1 cellular context compared by ENCODE assay signal in the genomic region with DNA sequence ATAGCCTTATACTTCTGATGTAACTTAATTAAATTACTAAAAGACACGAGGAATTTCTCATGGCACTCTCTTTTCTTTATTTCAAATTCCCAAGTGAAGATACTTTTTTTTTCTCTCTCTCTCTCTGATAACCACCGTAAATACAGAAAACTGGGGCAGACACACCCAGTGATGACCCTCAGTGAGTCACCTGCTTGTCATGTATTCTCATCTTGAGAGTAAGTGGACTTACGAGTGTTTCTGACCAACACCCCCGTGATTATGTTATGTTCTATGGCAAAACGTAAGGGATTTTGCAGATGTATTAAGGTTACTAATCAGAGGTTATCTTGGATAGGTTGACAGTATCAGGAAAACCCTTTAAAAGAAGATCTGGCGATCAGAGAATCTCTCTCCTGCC.
TF ChIP-seq lines count a peak whose summit lies in the region.

No MANE protein-coding gene starts in this region.

TF ChIP-seq in HEK293T, 16 proteins besides CTCF, POLR2A, EP300 and RAD21 (continued from another document):
- TF ChIP-seq PKNOX1 (IDR thresholded peaks at IDR 0.05): no peak
- no peak for TF ChIP-seq FOXM1 (IDR thresholded peaks at IDR 0.05; ENCODE audit: borderline replicate concordance)
- no peak for TF ChIP-seq ELF4 (IDR thresholded peaks at IDR 0.05)
- no peak for TF ChIP-seq ZNF384 (IDR thresholded peaks at IDR 0.05)
